1 cellular context compared by ENCODE assay signal in the genomic region with DNA sequence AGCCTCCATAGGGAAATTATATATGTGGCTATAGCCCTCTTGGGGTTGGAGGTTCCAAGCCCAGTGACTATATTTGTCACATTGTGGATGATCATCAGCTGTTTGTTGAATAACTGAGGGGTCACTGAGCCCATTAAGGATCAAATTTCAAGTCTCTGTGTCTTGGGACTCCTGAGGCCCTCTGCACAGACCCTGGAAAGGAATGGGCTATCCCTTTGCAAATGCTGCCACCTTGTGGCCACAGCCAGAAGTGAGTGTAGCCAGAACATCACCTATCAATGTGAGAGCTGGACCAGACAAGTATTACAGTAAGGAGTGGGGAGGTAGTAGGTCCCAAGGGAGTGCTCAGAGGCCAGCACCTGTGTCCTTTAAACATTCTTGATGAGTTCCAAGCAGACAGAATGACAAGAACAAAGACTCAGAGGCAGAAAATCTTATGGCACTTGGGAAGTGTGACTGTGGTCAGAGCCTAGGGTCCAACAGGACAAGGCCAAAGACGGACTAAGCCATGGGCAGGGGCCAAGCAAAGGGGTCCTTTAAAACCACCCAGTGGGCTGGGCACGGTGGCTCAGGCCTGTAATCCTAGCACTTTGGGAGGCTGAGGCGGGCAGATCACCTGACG.
TF ChIP-seq lines count a peak whose summit lies in the region.

No MANE protein-coding gene starts in this region.

TF ChIP-seq in K562, 482 proteins besides CTCF, POLR2A, EP300 and RAD21 (continues in another document):
- TF ChIP-seq STAG1 (CRISPR knock-in tag; IDR thresholded peaks at IDR 0.05; ENCODE audit: borderline replicate concordance) (peak; percentile 51; the same call in 1 of the 2 replicates), SREBF1 (IDR thresholded peaks at IDR 0.05; ENCODE audit: borderline replicate concordance, low read depth, low read length) (no peak), BRD9 (IDR thresholded peaks at IDR 0.05; ENCODE audit: low read depth, partially characterized antibody) (no peak), MITF (IDR thresholded peaks at IDR 0.05) (no peak), SMC3 (conservative IDR thresholded peaks at IDR 0.05; ENCODE audit: insufficient read depth, low read depth, low read length) (peak; percentile 84), ATF1 (CRISPR knock-in tag; IDR thresholded peaks at IDR 0.05) (no peak), ATF1 (tag; IDR thresholded peaks at IDR 0.05) (no peak), RBM25 (IDR thresholded peaks at IDR 0.05; ENCODE audit: low read depth, low read length, severe bottlenecking) (no peak), XRCC5 (IDR thresholded peaks at IDR 0.05; ENCODE audit: low read depth, low read length) (0 out of 2 replicates have a peak, but pooled peaks have one; percentile 57), CBFA2T3 (IDR thresholded peaks at IDR 0.05) (no peak), ZBTB7A (IDR thresholded peaks at IDR 0.05; ENCODE audit: borderline replicate concordance, control insufficient read depth, low read depth, low read length) (no peak), KLF1 (tag; IDR thresholded peaks at IDR 0.05) (no peak), GABPA (tag; conservative IDR thresholded peaks at IDR 0.05; ENCODE audit: low read depth) (no peak), CTBP1 (IDR thresholded peaks at IDR 0.05; ENCODE audit: borderline replicate concordance) (no peak), EHMT2 (IDR thresholded peaks at IDR 0.05) (no peak), HLTF (IDR thresholded peaks at IDR 0.05) (no peak), USF1 (CRISPR knock-in tag; IDR thresholded peaks at IDR 0.05) (no peak), NCOA6 (IDR thresholded peaks at IDR 0.05) (no peak), PRDM10 (IDR thresholded peaks at IDR 0.05; ENCODE audit: partially characterized antibody) (no peak), ZNF785 (CRISPR knock-in tag; IDR thresholded peaks at IDR 0.05) (no peak), SMARCA5 (IDR thresholded peaks at IDR 0.05) (no peak), ZNF3 (CRISPR knock-in tag; IDR thresholded peaks at IDR 0.05) (no peak), MBD2 (IDR thresholded peaks at IDR 0.05; ENCODE audit: borderline replicate concordance, low read depth) (no peak), NBN (IDR thresholded peaks at IDR 0.05; ENCODE audit: low read depth) (no peak), MXI1 (IDR thresholded peaks at IDR 0.05; ENCODE audit: low read depth, low read length) (no peak), ZNF583 (CRISPR knock-in tag; IDR thresholded peaks at IDR 0.05) (no peak), CHD1 (IDR thresholded peaks at IDR 0.05; ENCODE audit: low read length) (no peak), NFYB (IDR thresholded peaks at IDR 0.05; ENCODE audit: extremely low read depth, insufficient read length) (no peak), ASH1L (IDR thresholded peaks at IDR 0.05; ENCODE audit: borderline replicate concordance, low read depth, partially characterized antibody) (no peak), NCOA2 (IDR thresholded peaks at IDR 0.05; ENCODE audit: partially characterized antibody in 2 of 2) (no peak), NFRKB (IDR thresholded peaks at IDR 0.05; ENCODE audit: low read depth) (no peak)
- TF ChIP-seq, protein P1, sequence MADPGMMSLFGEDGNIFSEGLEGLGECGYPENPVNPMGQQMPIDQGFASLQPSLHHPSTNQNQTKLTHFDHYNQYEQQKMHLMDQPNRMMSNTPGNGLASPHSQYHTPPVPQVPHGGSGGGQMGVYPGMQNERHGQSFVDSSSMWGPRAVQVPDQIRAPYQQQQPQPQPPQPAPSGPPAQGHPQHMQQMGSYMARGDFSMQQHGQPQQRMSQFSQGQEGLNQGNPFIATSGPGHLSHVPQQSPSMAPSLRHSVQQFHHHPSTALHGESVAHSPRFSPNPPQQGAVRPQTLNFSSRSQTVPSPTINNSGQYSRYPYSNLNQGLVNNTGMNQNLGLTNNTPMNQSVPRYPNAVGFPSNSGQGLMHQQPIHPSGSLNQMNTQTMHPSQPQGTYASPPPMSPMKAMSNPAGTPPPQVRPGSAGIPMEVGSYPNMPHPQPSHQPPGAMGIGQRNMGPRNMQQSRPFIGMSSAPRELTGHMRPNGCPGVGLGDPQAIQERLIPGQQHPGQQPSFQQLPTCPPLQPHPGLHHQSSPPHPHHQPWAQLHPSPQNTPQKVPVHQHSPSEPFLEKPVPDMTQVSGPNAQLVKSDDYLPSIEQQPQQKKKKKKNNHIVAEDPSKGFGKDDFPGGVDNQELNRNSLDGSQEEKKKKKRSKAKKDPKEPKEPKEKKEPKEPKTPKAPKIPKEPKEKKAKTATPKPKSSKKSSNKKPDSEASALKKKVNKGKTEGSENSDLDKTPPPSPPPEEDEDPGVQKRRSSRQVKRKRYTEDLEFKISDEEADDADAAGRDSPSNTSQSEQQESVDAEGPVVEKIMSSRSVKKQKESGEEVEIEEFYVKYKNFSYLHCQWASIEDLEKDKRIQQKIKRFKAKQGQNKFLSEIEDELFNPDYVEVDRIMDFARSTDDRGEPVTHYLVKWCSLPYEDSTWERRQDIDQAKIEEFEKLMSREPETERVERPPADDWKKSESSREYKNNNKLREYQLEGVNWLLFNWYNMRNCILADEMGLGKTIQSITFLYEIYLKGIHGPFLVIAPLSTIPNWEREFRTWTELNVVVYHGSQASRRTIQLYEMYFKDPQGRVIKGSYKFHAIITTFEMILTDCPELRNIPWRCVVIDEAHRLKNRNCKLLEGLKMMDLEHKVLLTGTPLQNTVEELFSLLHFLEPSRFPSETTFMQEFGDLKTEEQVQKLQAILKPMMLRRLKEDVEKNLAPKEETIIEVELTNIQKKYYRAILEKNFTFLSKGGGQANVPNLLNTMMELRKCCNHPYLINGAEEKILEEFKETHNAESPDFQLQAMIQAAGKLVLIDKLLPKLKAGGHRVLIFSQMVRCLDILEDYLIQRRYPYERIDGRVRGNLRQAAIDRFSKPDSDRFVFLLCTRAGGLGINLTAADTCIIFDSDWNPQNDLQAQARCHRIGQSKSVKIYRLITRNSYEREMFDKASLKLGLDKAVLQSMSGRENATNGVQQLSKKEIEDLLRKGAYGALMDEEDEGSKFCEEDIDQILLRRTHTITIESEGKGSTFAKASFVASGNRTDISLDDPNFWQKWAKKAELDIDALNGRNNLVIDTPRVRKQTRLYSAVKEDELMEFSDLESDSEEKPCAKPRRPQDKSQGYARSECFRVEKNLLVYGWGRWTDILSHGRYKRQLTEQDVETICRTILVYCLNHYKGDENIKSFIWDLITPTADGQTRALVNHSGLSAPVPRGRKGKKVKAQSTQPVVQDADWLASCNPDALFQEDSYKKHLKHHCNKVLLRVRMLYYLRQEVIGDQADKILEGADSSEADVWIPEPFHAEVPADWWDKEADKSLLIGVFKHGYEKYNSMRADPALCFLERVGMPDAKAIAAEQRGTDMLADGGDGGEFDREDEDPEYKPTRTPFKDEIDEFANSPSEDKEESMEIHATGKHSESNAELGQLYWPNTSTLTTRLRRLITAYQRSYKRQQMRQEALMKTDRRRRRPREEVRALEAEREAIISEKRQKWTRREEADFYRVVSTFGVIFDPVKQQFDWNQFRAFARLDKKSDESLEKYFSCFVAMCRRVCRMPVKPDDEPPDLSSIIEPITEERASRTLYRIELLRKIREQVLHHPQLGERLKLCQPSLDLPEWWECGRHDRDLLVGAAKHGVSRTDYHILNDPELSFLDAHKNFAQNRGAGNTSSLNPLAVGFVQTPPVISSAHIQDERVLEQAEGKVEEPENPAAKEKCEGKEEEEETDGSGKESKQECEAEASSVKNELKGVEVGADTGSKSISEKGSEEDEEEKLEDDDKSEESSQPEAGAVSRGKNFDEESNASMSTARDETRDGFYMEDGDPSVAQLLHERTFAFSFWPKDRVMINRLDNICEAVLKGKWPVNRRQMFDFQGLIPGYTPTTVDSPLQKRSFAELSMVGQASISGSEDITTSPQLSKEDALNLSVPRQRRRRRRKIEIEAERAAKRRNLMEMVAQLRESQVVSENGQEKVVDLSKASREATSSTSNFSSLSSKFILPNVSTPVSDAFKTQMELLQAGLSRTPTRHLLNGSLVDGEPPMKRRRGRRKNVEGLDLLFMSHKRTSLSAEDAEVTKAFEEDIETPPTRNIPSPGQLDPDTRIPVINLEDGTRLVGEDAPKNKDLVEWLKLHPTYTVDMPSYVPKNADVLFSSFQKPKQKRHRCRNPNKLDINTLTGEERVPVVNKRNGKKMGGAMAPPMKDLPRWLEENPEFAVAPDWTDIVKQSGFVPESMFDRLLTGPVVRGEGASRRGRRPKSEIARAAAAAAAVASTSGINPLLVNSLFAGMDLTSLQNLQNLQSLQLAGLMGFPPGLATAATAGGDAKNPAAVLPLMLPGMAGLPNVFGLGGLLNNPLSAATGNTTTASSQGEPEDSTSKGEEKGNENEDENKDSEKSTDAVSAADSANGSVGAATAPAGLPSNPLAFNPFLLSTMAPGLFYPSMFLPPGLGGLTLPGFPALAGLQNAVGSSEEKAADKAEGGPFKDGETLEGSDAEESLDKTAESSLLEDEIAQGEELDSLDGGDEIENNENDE (IDR thresholded peaks at IDR 0.05; ENCODE audit: low read depth, low read length) = no peak
- TF ChIP-seq, protein P2, sequence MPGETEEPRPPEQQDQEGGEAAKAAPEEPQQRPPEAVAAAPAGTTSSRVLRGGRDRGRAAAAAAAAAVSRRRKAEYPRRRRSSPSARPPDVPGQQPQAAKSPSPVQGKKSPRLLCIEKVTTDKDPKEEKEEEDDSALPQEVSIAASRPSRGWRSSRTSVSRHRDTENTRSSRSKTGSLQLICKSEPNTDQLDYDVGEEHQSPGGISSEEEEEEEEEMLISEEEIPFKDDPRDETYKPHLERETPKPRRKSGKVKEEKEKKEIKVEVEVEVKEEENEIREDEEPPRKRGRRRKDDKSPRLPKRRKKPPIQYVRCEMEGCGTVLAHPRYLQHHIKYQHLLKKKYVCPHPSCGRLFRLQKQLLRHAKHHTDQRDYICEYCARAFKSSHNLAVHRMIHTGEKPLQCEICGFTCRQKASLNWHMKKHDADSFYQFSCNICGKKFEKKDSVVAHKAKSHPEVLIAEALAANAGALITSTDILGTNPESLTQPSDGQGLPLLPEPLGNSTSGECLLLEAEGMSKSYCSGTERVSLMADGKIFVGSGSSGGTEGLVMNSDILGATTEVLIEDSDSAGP (CRISPR knock-in tag; IDR thresholded peaks at IDR 0.05) = no peak
- TF ChIP-seq, protein P3, sequence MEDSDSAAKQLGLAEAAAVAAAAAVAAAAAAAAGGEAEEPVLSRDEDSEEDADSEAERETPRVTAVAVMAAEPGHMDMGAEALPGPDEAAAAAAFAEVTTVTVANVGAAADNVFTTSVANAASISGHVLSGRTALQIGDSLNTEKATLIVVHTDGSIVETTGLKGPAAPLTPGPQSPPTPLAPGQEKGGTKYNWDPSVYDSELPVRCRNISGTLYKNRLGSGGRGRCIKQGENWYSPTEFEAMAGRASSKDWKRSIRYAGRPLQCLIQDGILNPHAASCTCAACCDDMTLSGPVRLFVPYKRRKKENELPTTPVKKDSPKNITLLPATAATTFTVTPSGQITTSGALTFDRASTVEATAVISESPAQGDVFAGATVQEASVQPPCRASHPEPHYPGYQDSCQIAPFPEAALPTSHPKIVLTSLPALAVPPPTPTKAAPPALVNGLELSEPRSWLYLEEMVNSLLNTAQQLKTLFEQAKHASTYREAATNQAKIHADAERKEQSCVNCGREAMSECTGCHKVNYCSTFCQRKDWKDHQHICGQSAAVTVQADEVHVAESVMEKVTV (CRISPR knock-in tag; IDR thresholded peaks at IDR 0.05) = peak; percentile 48
- TF ChIP-seq, protein P4, sequence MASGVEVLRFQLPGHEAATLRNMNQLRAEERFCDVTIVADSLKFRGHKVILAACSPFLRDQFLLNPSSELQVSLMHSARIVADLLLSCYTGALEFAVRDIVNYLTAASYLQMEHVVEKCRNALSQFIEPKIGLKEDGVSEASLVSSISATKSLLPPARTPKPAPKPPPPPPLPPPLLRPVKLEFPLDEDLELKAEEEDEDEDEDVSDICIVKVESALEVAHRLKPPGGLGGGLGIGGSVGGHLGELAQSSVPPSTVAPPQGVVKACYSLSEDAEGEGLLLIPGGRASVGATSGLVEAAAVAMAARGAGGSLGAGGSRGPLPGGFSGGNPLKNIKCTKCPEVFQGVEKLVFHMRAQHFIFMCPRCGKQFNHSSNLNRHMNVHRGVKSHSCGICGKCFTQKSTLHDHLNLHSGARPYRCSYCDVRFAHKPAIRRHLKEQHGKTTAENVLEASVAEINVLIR (CRISPR knock-in tag; IDR thresholded peaks at IDR 0.05) = no peak
